1 cellular context compared by ENCODE assay signal in the genomic region with DNA sequence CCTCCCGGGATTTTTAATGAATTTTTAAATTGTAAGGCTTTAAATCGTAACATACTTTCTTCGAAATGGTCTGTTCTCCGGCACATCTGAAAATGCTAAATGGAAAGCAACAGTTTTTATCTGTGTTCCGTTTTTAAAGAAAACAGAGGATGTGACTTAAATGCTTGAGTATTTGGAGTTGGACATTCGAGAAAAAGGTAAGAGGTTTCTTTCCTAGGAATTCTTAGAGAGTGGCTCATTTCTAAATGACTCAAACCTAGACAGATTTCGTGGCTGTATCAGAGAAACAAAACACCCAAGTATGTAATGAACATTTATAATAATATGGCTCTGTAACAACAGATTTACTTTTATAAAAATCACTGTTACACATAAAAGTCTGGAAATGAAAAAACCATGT.
TF ChIP-seq lines count a peak whose summit lies in the region.

No MANE protein-coding gene starts in this region.

TF ChIP-seq in SK-N-SH, 30 proteins besides CTCF, POLR2A, EP300 and RAD21 (continued from another document):
- TF ChIP-seq RXRA (IDR thresholded peaks at IDR 0.05; ENCODE audit: borderline replicate concordance, low read depth) (0 out of 2 replicates have a peak, but pooled peaks have one; percentile 18), GABPA (IDR thresholded peaks at IDR 0.05; ENCODE audit: low read depth) (no peak)
